Comparison of ENCODE assay signal across 8 cellular contexts in the genomic region with DNA sequence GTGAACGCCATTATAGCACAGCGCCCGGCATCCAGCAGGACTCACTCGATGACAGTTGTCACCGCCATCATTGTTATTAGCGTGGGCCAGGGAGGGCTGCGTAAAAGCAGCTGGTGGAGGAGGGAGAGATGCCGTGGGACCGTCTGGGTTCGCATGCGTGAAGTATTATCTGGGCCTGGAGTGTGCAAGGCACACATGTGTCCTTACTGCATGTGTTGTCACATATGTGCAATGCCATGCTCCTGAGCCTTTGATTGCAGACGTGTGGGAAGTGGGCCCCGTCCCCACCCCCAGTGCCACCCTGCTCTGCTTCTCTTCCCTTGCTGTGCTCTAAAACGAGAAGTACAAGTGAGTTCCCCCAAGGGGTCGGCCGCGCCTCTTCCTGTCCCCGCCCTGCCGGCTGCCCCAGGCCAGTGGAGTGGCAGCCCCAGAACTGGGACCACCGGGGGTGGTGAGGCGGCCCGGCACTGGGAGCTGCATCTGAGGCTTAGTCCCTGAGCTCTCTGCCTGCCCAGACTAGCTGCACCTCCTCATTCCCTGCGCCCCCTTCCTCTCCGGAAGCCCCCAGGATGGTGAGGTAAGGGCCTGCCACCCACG. TPM values are rescaled to one million over a fixed set of nuclear protein-coding genes. Genes with fewer than 3 reads are reported as not detected.
DNase-seq lines count a peak whose midpoint lies in the region; ATAC-seq, FAIRE-seq and TF ChIP-seq lines count a peak whose summit lies in the region.

A gene (plus strand): TSS at position 413 of the 597 bp plus-strand sequence. CDS start 157 bp downstream, at position 570.

- H3K27ac ChIP-seq in HepG2 (ENCODE audit: extremely low read length, insufficient read depth, low read length) (no peak within 1 kb of the TSS), subcutaneous abdominal adipose tissue (ENCODE audit: low read depth, low read length) (peak within 1 kb of the TSS; percentile 30)

- H3K9ac ChIP-seq in HepG2 (ENCODE audit: insufficient read depth, low read depth, low read length) (no peak within 1 kb of the TSS), subcutaneous abdominal adipose tissue (ENCODE audit: low read length in 5 of 5) (peak within 1 kb of the TSS in 3 of 5 donors; percentile 60 to 76 (median 63))

- CTCF ChIA-PET in HepG2 (lab: Yijun Ruan, JAX; ENCODE audit: low intra/inter-chr PET ratio, low total read pairs) (interaction anchor here (0.7 kb wide), 1 partner anchor 82 kb away, joined by 3 read pairs; no protein-coding TSS in a partner anchor), HEK293T (lab: Yijun Ruan, JAX) (no interaction called here)

- TF ChIP-seq EP300 in HepG2 (IDR thresholded peaks at IDR 0.05; ENCODE audit: low read depth in 2 of 2, low read length in 2 of 2): no peak
- no peak for TF ChIP-seq EP300 in HepG2 (CRISPR knock-in tag; IDR thresholded peaks at IDR 0.05; ENCODE audit: borderline replicate concordance)

- H3K4me3 ChIP-seq in HepG2 (replicated peaks in 1 of 3; ENCODE audit: insufficient read depth in 1 of 3, low read depth in 2 of 3, low read length in 3 of 3) (no peak within 1 kb of the TSS), subcutaneous abdominal adipose tissue (ENCODE audit: low read depth in 1 of 5, low read length in 5 of 5) (peak within 1 kb of the TSS; percentile 44 to 67 (median 63))

- peaks cover 66% of the 10 kb centered on the region for H3K4me1 Mint-ChIP-seq in activated naive CD8-positive, alpha-beta T cell treated with anti-CD3 and anti-CD28 coated beads for 36 hours

- H3K4me1 ChIP-seq in HepG2 (ENCODE audit: insufficient read depth, low read length) (peaks cover 18% of the 10 kb centered on the region), subcutaneous abdominal adipose tissue (ENCODE audit: control insufficient read depth in 5 of 5, insufficient read depth in 5 of 5, low read length in 5 of 5) (peaks cover 2 to 69% (median 29%) of the 10 kb centered on the region in 5 donors)

- 92% methylated on average over 17 of the region's 25 CpGs for WGBS in HepG2 (ENCODE audit: low lambda C conversion rate)

- H3K36me3 ChIP-seq in HepG2 (replicated peaks in 1 of 2; ENCODE audit: control insufficient read depth in 1 of 2, insufficient read depth in 2 of 2, low read length in 2 of 2): no peaks in the 10 kb centered on the region; a peak in 1 of 5 replicates
- peaks cover 0 to 7% (median 2%) of the 10 kb centered on the region in 5 donors for H3K36me3 ChIP-seq in subcutaneous abdominal adipose tissue (ENCODE audit: control insufficient read depth in 5 of 5, insufficient read depth in 5 of 5, low read length in 5 of 5)

- peak; percentile 53 for TF ChIP-seq POLR2A in GM12891 (IDR thresholded peaks at IDR 0.05; ENCODE audit: low read depth, low read length)
- TF ChIP-seq POLR2A in HepG2 (IDR thresholded peaks at IDR 0.05; ENCODE audit: insufficient read depth in 1 of 2, low read depth in 2 of 2, low read length in 2 of 2): no peak

- peaks cover 4% of the 10 kb centered on the region for H3K27me3 Mint-ChIP-seq in activated naive CD8-positive, alpha-beta T cell treated with anti-CD3 and anti-CD28 coated beads for 36 hours

- DNase-seq in GM12891 (ENCODE audit: insufficient read length, low spot score) (no peak), NOMO-1 treated with dmso at 0.1 percent for 144 hours (lab: John Stamatoyannopoulos, UW; ENCODE audit: unreplicated experiment) (peak; percentile 83), HepG2 (ENCODE audit: low spot score) (no peak), globus pallidus (ENCODE audit: low spot score) (no peak), HEK293T (ENCODE audit: extremely low spot score) (no peak)
- peak; percentile 79 for DNase-seq in activated naive CD8-positive, alpha-beta T cell treated with anti-CD3 and anti-CD28 coated beads for 36 hours

- peak within 1 kb of the TSS; percentile 93 for H3K27ac Mint-ChIP-seq in activated naive CD8-positive, alpha-beta T cell treated with anti-CD3 and anti-CD28 coated beads for 36 hours

- no peak within 1 kb of the TSS for H2AFZ ChIP-seq in HepG2 (ENCODE audit: low read length)

- in situ Hi-C loops in HepG2 (cut with HindIII; ENCODE audit: extremely low pct_ligation_motif_present, low pct_unique_long_range_greater_than_20kb): no loop called here

- TF ChIP-seq RAD21 in HepG2 (CRISPR knock-in tag; IDR thresholded peaks at IDR 0.05): no peak

- no peak for ATAC-seq in HepG2
- no peak for ATAC-seq in GM21528 (IDR thresholded peaks at IDR 0.05; ENCODE audit: low FRiP score, unreplicated experiment)

- H3K9me3 Mint-ChIP-seq in activated naive CD8-positive, alpha-beta T cell treated with anti-CD3 and anti-CD28 coated beads for 36 hours: no peaks in the 10 kb centered on the region

- no peaks in the 10 kb centered on the region for H4K20me1 ChIP-seq in HepG2 (ENCODE audit: insufficient read depth, low read length)

- H3K36me3 Mint-ChIP-seq in activated naive CD8-positive, alpha-beta T cell treated with anti-CD3 and anti-CD28 coated beads for 36 hours: peaks cover 46% of the 10 kb centered on the region

- no TSS peak for BruUV-seq in HepG2 (replicated peaks; lab: Mats Ljungman, UMichigan)

- no peaks in the 10 kb centered on the region for H3K79me2 ChIP-seq in HepG2 (ENCODE audit: insufficient read depth, low read length)

- H3K27me3 ChIP-seq in HepG2 (ENCODE audit: control insufficient read depth in 1 of 2, insufficient read depth in 2 of 2, low read length in 2 of 2) (no peaks in the 10 kb centered on the region), subcutaneous abdominal adipose tissue (ENCODE audit: control insufficient read depth in 5 of 5, insufficient read depth in 4 of 5, low read length in 5 of 5) (peaks cover 0 to 4% (median 0%) of the 10 kb centered on the region in 5 donors)

- H3K9me3 ChIP-seq in HepG2 (ENCODE audit: low read length) (no peaks in the 10 kb centered on the region), subcutaneous abdominal adipose tissue (ENCODE audit: control insufficient read depth in 5 of 5, low read length in 5 of 5) (no peaks in the 10 kb centered on the region)

- TF ChIP-seq CTCF in HepG2 (CRISPR knock-in tag; IDR thresholded peaks at IDR 0.05): no peak

- peak within 1 kb of the TSS; percentile 100 for H3K4me3 Mint-ChIP-seq in activated naive CD8-positive, alpha-beta T cell treated with anti-CD3 and anti-CD28 coated beads for 36 hours

- intact Hi-C loops in HepG2 (cut with micrococcal nuclease; ENCODE audit: unreplicated experiment): no loop called here

- POLR2A ChIA-PET in HepG2 (lab: Yijun Ruan, JAX): no interaction called here
- POLR2A ChIA-PET in HEK293T (lab: Yijun Ruan, JAX): interaction anchor here (0.8 to 3.3 kb wide), 3 partner anchors 11 to 227 kb away, joined by 3 to 21 read pairs (median 3); a partner anchor contains a TSS

- no peak within 1 kb of the TSS for H3K4me2 ChIP-seq in HepG2 (ENCODE audit: low read depth, low read length)

- FAIRE-seq in GM12891 (lab: Jason Lieb, UNC) (peak; percentile 98), HepG2 (lab: Jason Lieb, UNC) (no peak)

TF ChIP-seq in GM12891, 5 proteins besides CTCF, POLR2A, EP300 and RAD21 (continues in another document):
- TF ChIP-seq SPI1 (IDR thresholded peaks at IDR 0.05; ENCODE audit: low read depth, low read length): peak; percentile 56
- TF ChIP-seq POU2F2 (IDR thresholded peaks at IDR 0.05; ENCODE audit: low read depth, low read length): 0 out of 2 replicates have a peak, but pooled peaks have one; percentile 33
- TF ChIP-seq TAF1 (IDR thresholded peaks at IDR 0.05; ENCODE audit: low read depth, low read length): peak; percentile 81
- TF ChIP-seq PAX5 (IDR thresholded peaks at IDR 0.05; ENCODE audit: insufficient read depth, low read length, severe bottlenecking): no peak

TF ChIP-seq in HepG2, 621 proteins besides CTCF, POLR2A, EP300 and RAD21 (continues in another document):
- TF ChIP-seq HMG20B (CRISPR knock-in tag; conservative IDR thresholded peaks at IDR 0.05) (no peak), ZC3H4 (CRISPR knock-in tag; IDR thresholded peaks at IDR 0.05; ENCODE audit: borderline replicate concordance) (no peak), ZNF7 (CRISPR knock-in tag; IDR thresholded peaks at IDR 0.05) (no peak), NR2C2 (CRISPR knock-in tag; IDR thresholded peaks at IDR 0.05; ENCODE audit: borderline replicate concordance) (no peak), KDM5A (IDR thresholded peaks at IDR 0.05; ENCODE audit: borderline replicate concordance, low read length) (no peak)

RNA-seq across cellular contexts. Expression of the gene that starts here (rescaled TPM):
- 446 TPM for polyA plus RNA-seq in GM12891 (2012; ENCODE audit: low read depth, missing spikeins)
- total RNA-seq in activated naive CD8-positive, alpha-beta T cell treated with anti-CD3 and anti-CD28 coated beads for 36 hours: 100 to 1,000 TPM; 457 to 467 TPM
- total RNA-seq in HepG2 (2016; rRNA removed; fragmentation: Illumina TruSeq; extraction: Trizol): 9.5 and 10.6 TPM in 2 replicates
- 2.7 and 2.8 TPM in 2 replicates for total RNA-seq in HepG2 (2016; cell fraction: cytosol; rRNA removed; fragmentation: Illumina TruSeq; extraction: Trizol; ENCODE audit: low read depth)
- total RNA-seq in HepG2 (2016; cell fraction: insoluble cytoplasmic fraction; rRNA removed; fragmentation: Illumina TruSeq; extraction: Trizol): 9.8 and 10.6 TPM in 2 replicates
- 5.0 and 5.3 TPM in 2 replicates for total RNA-seq in HepG2 (2016; cell fraction: membrane; rRNA removed; fragmentation: Illumina TruSeq; extraction: Trizol)
- 6.1 and 6.3 TPM in 2 replicates for total RNA-seq in HepG2 (2016; cell fraction: nucleus; rRNA removed; fragmentation: Illumina TruSeq; extraction: Trizol)
- 9.1 and 10.5 TPM in 2 replicates for polyA plus RNA-seq in HepG2 (2011; rRNA removed)
- 8.0 and 10.7 TPM in 2 replicates for polyA plus RNA-seq in HepG2 (2011; cell fraction: cytosol; rRNA removed)
- polyA plus RNA-seq in HepG2 (2011; cell fraction: nucleus; rRNA removed): 13.2 and 17.8 TPM in 2 replicates
- polyA plus RNA-seq in HepG2 (2012): 9.0 and 12.4 TPM in 2 replicates
- polyA plus RNA-seq in HepG2 (2016; cell fraction: cytosol; fragmentation: Illumina TruSeq; extraction: Trizol; ENCODE audit: low read depth): 1.6 and 1.7 TPM in 2 replicates
- polyA plus RNA-seq in HepG2 (2016; cell fraction: insoluble cytoplasmic fraction; fragmentation: Illumina TruSeq; extraction: Trizol; ENCODE audit: low read depth): 8.9 and 12.5 TPM in 2 replicates
- polyA plus RNA-seq in HepG2 (2016; cell fraction: membrane; fragmentation: Illumina TruSeq; extraction: Trizol; ENCODE audit: low read depth): 3.1 and 4.4 TPM in 2 replicates
- 17.8 and 18.0 TPM in 2 replicates for polyA plus RNA-seq in HepG2 (2016; cell fraction: nucleus; fragmentation: Illumina TruSeq; extraction: Trizol; ENCODE audit: insufficient read depth, low read depth)
- 14.7 and 22.7 TPM in 2 replicates for polyA minus RNA-seq in HepG2 (2011; rRNA and poly(A)+ RNA removed; ENCODE audit: low replicate concordance)
- polyA minus RNA-seq in HepG2 (2011; cell fraction: cytosol; rRNA and poly(A)+ RNA removed): 10.0 and 10.3 TPM in 2 replicates
- 4.1 and 4.2 TPM in 2 replicates for polyA minus RNA-seq in HepG2 (2011; cell fraction: nucleus; rRNA and poly(A)+ RNA removed)

Comparison
In these comparisons a context has a peak if more than half of its experiments do, and no peak if none do; other contexts are left out.
1. RNA of the gene that starts here (total RNA-seq): 457 to 467 TPM in activated naive CD8-positive, alpha-beta T cell treated with anti-CD3 and anti-CD28 coated beads for 36 hours; 2.7 to 10.6 TPM in HepG2; every median in the first group is over 10 times any median in the second.
2. DNase-seq: peak in NOMO-1 treated with dmso at 0.1 percent for 144 hours (single experiment) and activated naive CD8-positive, alpha-beta T cell treated with anti-CD3 and anti-CD28 coated beads for 36 hours (single experiment); none in GM12891 (single experiment), HepG2 (single experiment), globus pallidus (single experiment) and HEK293T (single experiment).
3. H3K4me3 ChIP-seq: peak in subcutaneous abdominal adipose tissue (5 of 5); none in HepG2 (0 of 3).